Comparison of ENCODE assay signal across 5 cellular contexts in the genomic region with DNA sequence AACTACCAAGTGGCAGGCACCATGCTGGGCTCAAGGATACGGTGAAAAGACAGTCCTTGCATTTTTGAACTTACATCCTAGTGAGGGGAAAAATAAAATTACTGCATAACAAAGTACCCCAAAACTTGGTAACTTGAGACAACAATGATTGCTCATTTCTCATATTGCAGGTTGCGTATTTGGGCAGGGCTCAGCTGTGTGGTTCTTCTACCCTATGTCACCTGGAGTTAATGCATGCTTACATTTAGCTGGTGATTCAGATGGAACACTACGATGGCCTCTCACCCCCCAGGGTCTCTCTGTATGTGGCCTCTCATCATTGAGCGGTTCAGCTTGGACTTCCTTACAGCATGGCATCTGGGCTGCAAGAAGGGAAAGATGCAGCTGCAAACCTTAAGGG.
"Had no signal": no experiment of that assay in that cellular context is flagged by ENCODE, and none has a peak within 500 bp of the region (broad histone marks: within the 10 kb centered on the region; RNA-seq: fewer than 3 reads in every experiment).

No MANE protein-coding gene starts in this region.

- H3K27ac Mint-ChIP-seq: IgD-negative memory B cell had no signal

- H3K36me3 Mint-ChIP-seq: IgD-negative memory B cell had no signal

- H3K4me1 Mint-ChIP-seq: IgD-negative memory B cell had no signal

- H3K4me3 ChIP-seq: GM23248 had no signal

- H2AFZ ChIP-seq: GM23248 had no signal

- H3K27ac ChIP-seq: GM23248 had no signal

- DNase-seq: GM23248, H9, HCEC 1CT, KBM-7 had no signal

- H3K4me3 Mint-ChIP-seq: H9 had no signal
